28 cellular contexts compared by ENCODE assay signal in genomic region chr2:14285812-14286211, GRCh38.
"Had no signal": no experiment of that assay in that cellular context is flagged by ENCODE, and none has a peak within 500 bp of the region (broad histone marks: within the 10 kb centered on the region; RNA-seq: fewer than 3 reads in every experiment).

No MANE protein-coding gene starts in this region.

- DNase-seq: activated CD4-positive, alpha-beta T cell treated with anti-CD3 and anti-CD28 coated beads for 1 hour; activated gamma-delta T cell treated with Interleukin-2 at 50 U/mL for 16 hours; activated T-cell treated with anti-CD3 and anti-CD28 coated beads, Interleukin-2, amount 50 U/mL, for 1 hour; anterior cingulate cortex; brain microvascular endothelial cell; colonic mucosa; dorsolateral prefrontal cortex; effector memory CD8-positive, alpha-beta T cell; esophagus squamous epithelium; heart left ventricle; islet precursor cell; left cardiac atrium; mesenchymal stem cell; nucleus accumbens; right lobe of liver; stimulated activated CD4-positive, alpha-beta T cell treated with anti-CD3 and anti-CD28 coated beads, Interleukin-2, amount 100 ng/mL, for 24 hours; stimulated activated naive CD8-positive, alpha-beta T cell treated with anti-CD3 and anti-CD28 coated beads, Interleukin-15, amount 100 ng/mL, for 72 hours; transverse colon; uterus; WERI-Rb-1 had no signal

- H3K27ac ChIP-seq: brain microvascular endothelial cell, colonic mucosa, dorsolateral prefrontal cortex, gastroesophageal sphincter, heart left ventricle, right lobe of liver, skin epidermis, transverse colon, uterus, WERI-Rb-1 had no signal

- H3K27me3 Mint-ChIP-seq: activated naive CD4-positive, alpha-beta T cell treated with anti-CD3 and anti-CD28 coated beads, Interleukin-2, amount 50 U/mL, for 24 hours; central memory CD8-positive, alpha-beta T cell; effector memory CD8-positive, alpha-beta T cell; stimulated activated naive CD8-positive, alpha-beta T cell treated with anti-CD3 and anti-CD28 coated beads, Interleukin-15, amount 100 ng/mL, for 72 hours had no signal

- H3K4me1 ChIP-seq: colonic mucosa, gastroesophageal sphincter, heart left ventricle, right lobe of liver, transverse colon, uterus had no signal

- H3K9me3 ChIP-seq: colonic mucosa, esophagus squamous epithelium, gastroesophageal sphincter, heart left ventricle, right lobe of liver, transverse colon, uterus had no signal

- H3K4me3 ChIP-seq: colonic mucosa, dorsolateral prefrontal cortex, esophagus squamous epithelium, gastroesophageal sphincter, heart left ventricle, right lobe of liver, skin epidermis, transverse colon, uterus had no signal

- H3K9me3 Mint-ChIP-seq: activated naive CD4-positive, alpha-beta T cell treated with anti-CD3 and anti-CD28 coated beads, Interleukin-2, amount 50 U/mL, for 24 hours; nephron; stimulated activated naive CD8-positive, alpha-beta T cell treated with anti-CD3 and anti-CD28 coated beads, Interleukin-15, amount 100 ng/mL, for 72 hours had no signal

- H3K36me3 Mint-ChIP-seq: activated naive CD4-positive, alpha-beta T cell treated with anti-CD3 and anti-CD28 coated beads, Interleukin-2, amount 50 U/mL, for 24 hours; stimulated activated effector memory CD8-positive, alpha-beta T cell treated with anti-CD3 and anti-CD28 coated beads, Interleukin-12 subunit alpha, Interleukin-12 subunit beta, amount 100 ng/mL, for 72 hours had no signal

- ATAC-seq: effector memory CD8-positive, alpha-beta T cell; gastroesophageal sphincter; heart left ventricle; left cardiac atrium; right lobe of liver; stimulated activated effector memory CD8-positive, alpha-beta T cell treated with anti-CD3 and anti-CD28 coated beads, Interleukin-12 subunit alpha, Interleukin-12 subunit beta, amount 100 ng/mL, for 72 hours; stimulated activated naive CD8-positive, alpha-beta T cell treated with anti-CD3 and anti-CD28 coated beads, Interleukin-15, amount 100 ng/mL, for 72 hours had no signal

- H3K27me3 ChIP-seq: brain microvascular endothelial cell, colonic mucosa, dorsolateral prefrontal cortex, esophagus squamous epithelium, gastroesophageal sphincter, heart left ventricle, right lobe of liver, transverse colon, uterus had no signal

- FAIRE-seq: endothelial cell of umbilical vein had no signal

- H3K27ac Mint-ChIP-seq: activated naive CD4-positive, alpha-beta T cell treated with anti-CD3 and anti-CD28 coated beads, Interleukin-2, amount 50 U/mL, for 24 hours; effector memory CD8-positive, alpha-beta T cell; nephron; stimulated activated effector memory CD8-positive, alpha-beta T cell treated with anti-CD3 and anti-CD28 coated beads, Interleukin-12 subunit alpha, Interleukin-12 subunit beta, amount 100 ng/mL, for 72 hours; stimulated activated naive CD8-positive, alpha-beta T cell treated with anti-CD3 and anti-CD28 coated beads, Interleukin-15, amount 100 ng/mL, for 72 hours; T-helper 2 cell treated with Interferon-gamma antibody and Interleukin-4, amounts not matched to agents 5 μg/mL and 100 μg/mL, for 36 hours had no signal

- H3K4me1 Mint-ChIP-seq: activated naive CD4-positive, alpha-beta T cell treated with anti-CD3 and anti-CD28 coated beads, Interleukin-2, amount 50 U/mL, for 24 hours; central memory CD8-positive, alpha-beta T cell; nephron; stimulated activated effector memory CD8-positive, alpha-beta T cell treated with anti-CD3 and anti-CD28 coated beads, Interleukin-12 subunit alpha, Interleukin-12 subunit beta, amount 100 ng/mL, for 72 hours; stimulated activated naive CD8-positive, alpha-beta T cell treated with anti-CD3 and anti-CD28 coated beads, Interleukin-15, amount 100 ng/mL, for 72 hours had no signal

- H3K4me3 Mint-ChIP-seq: activated naive CD4-positive, alpha-beta T cell treated with anti-CD3 and anti-CD28 coated beads, Interleukin-2, amount 50 U/mL, for 24 hours; central memory CD8-positive, alpha-beta T cell; effector memory CD8-positive, alpha-beta T cell; nephron; stimulated activated effector memory CD8-positive, alpha-beta T cell treated with anti-CD3 and anti-CD28 coated beads, Interleukin-12 subunit alpha, Interleukin-12 subunit beta, amount 100 ng/mL, for 72 hours; stimulated activated naive CD8-positive, alpha-beta T cell treated with anti-CD3 and anti-CD28 coated beads, Interleukin-15, amount 100 ng/mL, for 72 hours; T-helper 2 cell treated with Interferon-gamma antibody and Interleukin-4, amounts not matched to agents 5 μg/mL and 100 μg/mL, for 36 hours had no signal

- H3K36me3 ChIP-seq: brain microvascular endothelial cell, colonic mucosa, esophagus squamous epithelium, gastroesophageal sphincter, heart left ventricle, right lobe of liver, transverse colon, uterus, WERI-Rb-1 had no signal
